ENCODE assay signal across 28 cellular contexts in the genomic region with DNA sequence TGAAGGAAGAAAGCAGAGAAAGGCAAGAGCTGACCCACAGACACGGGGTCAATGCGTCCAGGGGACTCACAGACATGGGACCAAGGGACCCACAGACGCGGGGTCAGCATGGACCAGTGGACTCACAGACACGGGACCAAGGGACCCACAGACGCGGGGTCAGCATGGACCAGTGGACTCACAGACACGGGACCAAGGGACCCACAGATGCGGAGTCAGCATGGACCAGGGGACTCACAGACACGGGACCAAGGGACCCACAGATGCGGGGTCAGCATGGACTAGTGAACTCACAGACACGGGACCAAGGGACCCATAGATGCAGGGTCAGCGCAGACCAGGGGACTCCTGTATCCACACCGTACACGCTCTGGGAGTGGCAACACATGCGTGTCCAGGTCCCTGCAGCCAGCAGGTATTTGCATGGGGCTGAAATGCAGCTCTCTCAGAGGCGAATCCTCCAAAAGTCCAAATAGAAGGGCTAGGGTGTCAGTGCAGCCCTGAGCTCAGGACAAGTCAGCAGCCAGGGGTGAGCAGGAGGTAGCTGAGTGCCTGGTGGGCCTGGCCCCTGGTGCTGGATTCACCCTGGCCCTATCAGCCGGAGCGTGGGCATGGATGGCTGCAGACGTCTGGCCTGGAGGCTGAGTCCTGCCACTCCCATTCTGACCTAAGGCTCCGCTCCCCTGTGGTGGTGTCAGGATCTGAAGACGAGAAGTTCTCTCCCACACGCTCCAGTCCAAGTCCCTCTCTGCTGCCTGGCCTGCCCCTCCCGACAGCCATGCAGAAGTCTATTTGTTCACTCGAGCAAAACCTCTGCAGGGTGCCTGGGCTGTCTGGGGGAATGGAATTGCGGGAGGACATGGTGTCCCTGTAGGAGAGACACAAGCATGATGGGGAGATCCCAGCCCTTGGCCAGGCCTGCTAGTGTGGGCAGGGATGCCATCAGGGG. TPM values are rescaled to one million over a fixed set of nuclear protein-coding genes. Genes with fewer than 3 reads are reported as not detected.
DNase-seq lines count a peak whose midpoint lies in the region; TF ChIP-seq lines count a peak whose summit lies in the region.
"Had no signal": no experiment of that assay in that cellular context is flagged by ENCODE, and none has a peak within 500 bp of the region (broad histone marks: within the 10 kb centered on the region; RNA-seq: fewer than 3 reads in every experiment).

No MANE protein-coding gene starts in this region.

- no TSS peak for BruUV-seq in Calu3 (replicated peaks; lab: Mats Ljungman, UMichigan)

- H3K9me3 ChIP-seq in stomach (no peaks in the 10 kb centered on the region), thyroid gland (no peaks in the 10 kb centered on the region)
- H3K9me3 ChIP-seq: SK-N-SH, tibial artery had no signal

- POLR2A ChIA-PET in RWPE1 (lab: Yijun Ruan, JAX; ENCODE audit: low non-redundant PET) = no interaction called here

- H3K27me3 ChIP-seq in stomach = peaks cover 0 to 33% (median 0%) of the 10 kb centered on the region in 3 donors
- H3K27me3 ChIP-seq in thyroid gland = no peaks in the 10 kb centered on the region

- H3K4me3 ChIP-seq in stomach (no peak overlapping the region), thyroid gland (replicated peaks in 1 of 3) (no peak overlapping the region)
- H3K4me3 ChIP-seq: cardiac muscle cell, tibial artery had no signal

- no peaks in the 10 kb centered on the region for H3K36me3 Mint-ChIP-seq in Calu3 (ENCODE audit: insufficient read depth, unreplicated experiment)
- H3K36me3 Mint-ChIP-seq: CD4-positive, alpha-beta memory T cell; naive B cell; WTC11 had no signal

- no peaks in the 10 kb centered on the region for H3K4me1 ChIP-seq in stomach
- H3K4me1 ChIP-seq in thyroid gland = no peaks in the 10 kb centered on the region
- H3K4me1 ChIP-seq: tibial artery had no signal

- peaks cover 3% of the 10 kb centered on the region for H3K9me3 Mint-ChIP-seq in Calu3 (ENCODE audit: low read depth, unreplicated experiment)
- H3K9me3 Mint-ChIP-seq: activated CD8-positive, alpha-beta T cell treated with anti-CD3 and anti-CD28 coated beads for 36 hours; CD4-positive, alpha-beta memory T cell; naive B cell had no signal

- intact Hi-C loops in stomach (cut with DNase I; ENCODE audit: low total_unique reads) (no loop called here), thyroid gland (cut with DNase I) (no loop called here), Calu3 (cut with micrococcal nuclease; ENCODE audit: unreplicated experiment) (no loop called here)

- H3K4me1 Mint-ChIP-seq in Calu3 (ENCODE audit: low read depth, unreplicated experiment) = no peaks in the 10 kb centered on the region
- H3K4me1 Mint-ChIP-seq: naive B cell, WTC11 had no signal

- WGBS in stomach, 5 donors = 82 to 87% (median 84%) methylated on average over 18 to 26 of the region's 26 CpGs
- 80 to 81% methylated on average over 19 to 24 of the region's 26 CpGs for WGBS in thyroid gland, 2 donors

- H3K4me3 Mint-ChIP-seq in Calu3 (ENCODE audit: low read depth, unreplicated experiment) = no peak overlapping the region
- H3K4me3 Mint-ChIP-seq: activated CD8-positive, alpha-beta T cell treated with anti-CD3 and anti-CD28 coated beads for 36 hours; CD4-positive, alpha-beta memory T cell; naive B cell; WTC11 had no signal

- TF ChIP-seq CTCF in stomach (IDR thresholded peaks at IDR 0.05) = no peak
- TF ChIP-seq CTCF in RWPE1 (conservative IDR thresholded peaks at IDR 0.05; ENCODE audit: low read depth) = no peak
- TF ChIP-seq CTCF in thyroid gland (IDR thresholded peaks at IDR 0.05) = no peak
- TF ChIP-seq CTCF in Calu3 (IDR thresholded peaks at IDR 0.05; ENCODE audit: unreplicated experiment) = no peak

- H3K27ac Mint-ChIP-seq in Calu3 (ENCODE audit: unreplicated experiment) = no peak overlapping the region
- H3K27ac Mint-ChIP-seq: activated CD8-positive, alpha-beta T cell treated with anti-CD3 and anti-CD28 coated beads for 36 hours; CD4-positive, alpha-beta memory T cell; WTC11 had no signal

- H3K27ac ChIP-seq in stomach (no peak overlapping the region), RWPE1 (no peak overlapping the region), thyroid gland (no peak overlapping the region)
- H3K27ac ChIP-seq: cardiac muscle cell, tibial artery had no signal

- TF ChIP-seq POLR2A in stomach (IDR thresholded peaks at IDR 0.05) = no peak
- no peak for TF ChIP-seq POLR2A in thyroid gland (IDR thresholded peaks at IDR 0.05)

- TF ChIP-seq EP300 in stomach (IDR thresholded peaks at IDR 0.05) = no peak

- no peaks in the 10 kb centered on the region for H3K36me3 ChIP-seq in stomach
- H3K36me3 ChIP-seq in thyroid gland = no peaks in the 10 kb centered on the region
- H3K36me3 ChIP-seq: cardiac muscle cell, tibial artery had no signal

- DNase-seq in activated effector memory CD4-positive, alpha-beta T cell treated with anti-CD3 and anti-CD28 coated beads, Interleukin-2, amount 50 U/mL, for 16 hours = peak; percentile 57
- no peak for DNase-seq in activated effector memory CD4-positive, alpha-beta T cell treated with Interleukin-2 at 50 U/mL for 16 hours
- peak; percentile 43 for DNase-seq in activated CD8-positive, alpha-beta memory T cell treated with anti-CD3 and anti-CD28 coated beads, Interleukin-2, amount 50 U/mL, for 48 hours
- peak; percentile 35 for DNase-seq in mesenteric fat pad (ENCODE audit: low spot score)
- DNase-seq in stomach = peak; percentile 20
- no peak for DNase-seq in RWPE1 (ENCODE audit: low spot score)
- no peak for DNase-seq in thyroid gland
- no peak for DNase-seq in Calu3
- DNase-seq: activated CD8-positive, alpha-beta T cell treated with anti-CD3 and anti-CD28 coated beads for 36 hours; activated T-cell treated with anti-CD3 and anti-CD28 coated beads, Interleukin-2, amount 50 U/mL, for 1 hour; CD4-positive, alpha-beta memory T cell; cortex of kidney; glutamatergic neuron; GOT3; midbrain; MM.1S; naive B cell; NCI-H1105 treated with DMSO at 0.1 percent for 48 hours; NCI-H2029 treated with DMSO at 0.1 percent for 48 hours; NCI-H526 treated with DMSO at 0.1 percent for 48 hours; NK-92 treated with Interleukin-12 subunit alpha and Interleukin-12 subunit beta, amount 100 ng/mL, for 24 hours; occipital lobe; SK-N-SH; stimulated activated CD4-positive, alpha-beta T cell treated with anti-CD3 and anti-CD28 coated beads, Interleukin-1b, Interleukin-23, amount 100 ng/mL, for 48 hours; stimulated activated naive CD4-positive, alpha-beta T cell treated with Interleukin-2 at 50 U/mL for 16 hours; tibial artery had no signal

- CTCF ChIA-PET in RWPE1 (lab: Yijun Ruan, JAX) = no interaction called here
- CTCF ChIA-PET in Calu3 (lab: Charles Lee) = no interaction called here

- peaks cover 42% of the 10 kb centered on the region for H3K27me3 Mint-ChIP-seq in Calu3 (ENCODE audit: unreplicated experiment)

RNA-seq across cellular contexts. Expression of gene TMEM18, which starts 28.5 kb away (rescaled TPM):
- total RNA-seq in mesenteric fat pad (19.8 TPM), stomach (10 to 100 TPM in 3 of 5 donors, 1 to 10 TPM in 2; 1.4 to 20.7 (median 12.9) TPM), thyroid gland (10 to 100 TPM; 22.2 to 32.0 (median 28.7) TPM), Calu3 (2022) (18.9 and 19.0 TPM in 2 replicates)
- polyA plus RNA-seq in stomach = 10 to 100 TPM; 12.6 to 31.1 (median 17.3) TPM

Comparison
In these comparisons a context has a peak if more than half of its experiments do, and no peak if none do; other contexts are left out.
1. DNase-seq: peak in activated effector memory CD4-positive, alpha-beta T cell treated with anti-CD3 and anti-CD28 coated beads, Interleukin-2, amount 50 U/mL, for 16 hours (single experiment), activated CD8-positive, alpha-beta memory T cell treated with anti-CD3 and anti-CD28 coated beads, Interleukin-2, amount 50 U/mL, for 48 hours (single experiment), mesenteric fat pad (single experiment) and stomach (single experiment); none in activated effector memory CD4-positive, alpha-beta T cell treated with Interleukin-2 at 50 U/mL for 16 hours (single experiment), RWPE1 (single experiment), thyroid gland (0 of 2) and Calu3 (single experiment).